ENCODE assay signal across 22 cellular contexts in the genomic region with DNA sequence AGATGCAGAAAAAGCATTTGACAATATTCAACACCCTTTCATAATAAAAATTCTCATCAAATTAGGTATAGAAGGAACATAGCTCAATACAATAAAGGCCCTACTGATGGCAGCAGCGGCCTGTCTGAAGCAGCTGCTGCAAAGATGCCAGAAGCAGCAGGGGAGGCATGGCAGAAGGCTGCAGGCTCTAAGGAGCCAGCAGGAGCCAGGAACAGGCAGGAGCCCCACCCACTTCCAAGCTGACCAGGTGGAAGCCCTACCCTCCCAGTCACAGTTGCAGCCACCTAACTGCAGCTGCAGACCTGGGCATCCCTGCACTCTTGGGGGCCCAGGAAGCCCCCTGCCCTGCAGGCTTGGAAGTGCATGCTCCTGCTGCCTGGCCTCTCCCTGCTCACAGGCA. TPM values are rescaled to one million over a fixed set of nuclear protein-coding genes. Genes with fewer than 3 reads are reported as not detected.
DNase-seq lines count a peak whose midpoint lies in the region; ATAC-seq and TF ChIP-seq lines count a peak whose summit lies in the region.
"Had no signal": no experiment of that assay in that cellular context is flagged by ENCODE, and none has a peak within 500 bp of the region (broad histone marks: within the 10 kb centered on the region; RNA-seq: fewer than 3 reads in every experiment).

No MANE protein-coding gene starts in this region.

- H3K27me3 ChIP-seq in H9 (ENCODE audit: insufficient read depth, low read length) (no peaks in the 10 kb centered on the region), neural cell (ENCODE audit: insufficient read depth, low read depth, low read length) (no peaks in the 10 kb centered on the region)
- H3K27me3 ChIP-seq: BLaER1 treated with 17β-estradiol and CSF1 and Interleukin-3, amounts not matched to agents 10 nM and 100 nM; tibial nerve had no signal

- H2BK20ac ChIP-seq in H9 (ENCODE audit: low read depth, low read length, poor library complexity, severe bottlenecking): no peak overlapping the region

- H3K27me3 Mint-ChIP-seq in H9 (ENCODE audit: low read depth): no peaks in the 10 kb centered on the region

- no peaks in the 10 kb centered on the region; a peak in 2 of 7 replicates for H3K36me3 Mint-ChIP-seq in H9 (ENCODE audit: insufficient read depth in 1 of 3, low read depth in 3 of 3)

- H2BK120ac ChIP-seq in H9 (ENCODE audit: low read depth, low read length, poor library complexity, severe bottlenecking): no peak overlapping the region

- H3K36me3 ChIP-seq in neural cell (ENCODE audit: insufficient read depth, low read length): no peaks in the 10 kb centered on the region
- H3K36me3 ChIP-seq: tibial nerve had no signal

- no peak overlapping the region for H3K18ac ChIP-seq in H9 (ENCODE audit: insufficient read length, low read depth, low read length)

- H4K20me1 ChIP-seq in H9 (ENCODE audit: control insufficient read depth, insufficient read depth, insufficient read length) (no peaks in the 10 kb centered on the region), neural cell (ENCODE audit: insufficient read depth) (no peaks in the 10 kb centered on the region)
- H4K20me1 ChIP-seq: BLaER1 treated with 17β-estradiol and CSF1 and Interleukin-3, amounts not matched to agents 10 nM and 100 nM had no signal

- no peaks in the 10 kb centered on the region for H3K9me2 ChIP-seq in neural cell (ENCODE audit: insufficient read depth, low read length)

- peak; percentile 73 for TF ChIP-seq CTCF in H9 (conservative IDR thresholded peaks at IDR 0.05)
- TF ChIP-seq CTCF in neural cell (IDR thresholded peaks at IDR 0.05; ENCODE audit: poor library complexity, severe bottlenecking): no peak

- DNase-seq in H9: peak; percentile 87
- peak; percentile 8 for DNase-seq in NCI-H69 (lab: John Stamatoyannopoulos, UW)
- peak; percentile 78 for DNase-seq in cerebellar cortex (ENCODE audit: low spot score)
- DNase-seq in NCI-H446 (lab: John Stamatoyannopoulos, UW): no peak
- DNase-seq in SHP77 (lab: John Stamatoyannopoulos, UW): no peak
- DNase-seq: DMS79 treated with DMSO at 0.1 percent for 48 hours; hypothalamus; NCI-H774; nucleus accumbens; Right ventricle myocardium superior; stimulated activated CD4-positive, alpha-beta T cell treated with anti-CD3 and anti-CD28 coated beads, Interleukin-15, amount 100 ng/mL, for 24 hours; stimulated activated naive CD4-positive, alpha-beta T cell treated with Interleukin-2 at 50 U/mL for 16 hours; T-helper 17 cell had no signal

- H3K23me2 ChIP-seq in H9 (ENCODE audit: insufficient read length, low read depth, low read length, poor library complexity, severe bottlenecking): no peaks in the 10 kb centered on the region

- H3K27ac ChIP-seq in H9 (ENCODE audit: insufficient read length, low read depth, low read length): no peak overlapping the region
- no peak overlapping the region for H3K27ac ChIP-seq in neural cell (ENCODE audit: low read length)
- H3K27ac ChIP-seq: BLaER1 treated with 17β-estradiol and CSF1 and Interleukin-3, amounts not matched to agents 10 nM and 100 nM; tibial nerve had no signal

- H3K4ac ChIP-seq in H9 (ENCODE audit: low read depth, low read length): no peak overlapping the region

- H2BK12ac ChIP-seq in H9 (ENCODE audit: insufficient read length, low read depth, low read length): no peak overlapping the region

- peaks cover 6 to 12% of the 10 kb centered on the region in 2 experiments for H3K4me1 Mint-ChIP-seq in H9
- H3K4me1 Mint-ChIP-seq: activated T-helper 17 cell treated with anti-CD3 and anti-CD28 coated beads, Interleukin-2, amount 50 U/mL, for 72 hours had no signal

- TF ChIP-seq RAD21 in neural cell (conservative IDR thresholded peaks at IDR 0.05): peak; percentile 16

- no peak overlapping the region for H2BK15ac ChIP-seq in H9 (ENCODE audit: low read depth, low read length)

- WGBS in H9 (ENCODE audit: extremely low coverage, insufficient read length, low lambda C conversion rate): no CpG with 5 or more reads among the region's 1 CpG

- H4K91ac ChIP-seq in H9 (ENCODE audit: insufficient read length, low read depth, low read length): no peak overlapping the region

- H3K9me3 Mint-ChIP-seq in H9: peaks cover 4 to 5% of the 10 kb centered on the region in 2 experiments; a peak in 4 of 5 replicates

- H3K9me3 ChIP-seq in H9 (ENCODE audit: control insufficient read depth, low read depth, low read length) (no peaks in the 10 kb centered on the region), neural cell (ENCODE audit: low read length) (peaks cover 5% of the 10 kb centered on the region)

- H3K79me1 ChIP-seq in H9 (ENCODE audit: insufficient read depth, low read depth, low read length, poor library complexity, severe bottlenecking): no peaks in the 10 kb centered on the region

- H3T11ph ChIP-seq in H9 (ENCODE audit: low read length): no peak overlapping the region

- no peak overlapping the region for H3K4me3 ChIP-seq in neural cell (ENCODE audit: low read length)
- H3K4me3 ChIP-seq: BLaER1 treated with 17β-estradiol and CSF1 and Interleukin-3, amounts not matched to agents 10 nM and 100 nM; tibial nerve had no signal

- no peak overlapping the region for H4K5ac ChIP-seq in H9 (ENCODE audit: insufficient read length, low read depth, low read length)

- no peak overlapping the region for H3K14ac ChIP-seq in H9 (ENCODE audit: insufficient read depth, low read length)

- H3F3A ChIP-seq in neural cell (ENCODE audit: insufficient read depth, low read length, poor library complexity, severe bottlenecking): no peaks in the 10 kb centered on the region

- no peaks in the 10 kb centered on the region for H3K79me2 ChIP-seq in H9 (ENCODE audit: insufficient read depth, low read length)
- no peaks in the 10 kb centered on the region for H3K79me2 ChIP-seq in neural cell (replicated peaks; ENCODE audit: insufficient read depth, low read length)

- TF ChIP-seq EP300 in neural cell (conservative IDR thresholded peaks at IDR 0.05; ENCODE audit: poor library complexity, severe bottlenecking): no peak

- no peak overlapping the region for H2AK5ac ChIP-seq in H9 (ENCODE audit: insufficient read length, low read length)

- no peak overlapping the region for H3K23ac ChIP-seq in H9 (ENCODE audit: insufficient read length, low read depth, low read length)

- ATAC-seq in GM18868 (IDR thresholded peaks at IDR 0.05; ENCODE audit: unreplicated experiment): no peak
- ATAC-seq: activated CD4-positive, CD25-positive, alpha-beta regulatory T cell treated with anti-CD3 and anti-CD28 coated beads, Interleukin-2, amount 50 U/mL, for 24 hours; activated T-helper 17 cell treated with anti-CD3 and anti-CD28 coated beads, Interleukin-2, amount 50 U/mL, for 72 hours; right cardiac atrium; T-helper 17 cell had no signal

- no peak overlapping the region for H4K8ac ChIP-seq in H9 (replicated peaks; ENCODE audit: insufficient read length, low read depth, low read length)

- H3K56ac ChIP-seq in H9 (ENCODE audit: insufficient read length, low read depth, low read length): no peak overlapping the region

- no peaks in the 10 kb centered on the region for H3K4me1 ChIP-seq in H9 (ENCODE audit: insufficient read depth, low read length)
- H3K4me1 ChIP-seq: tibial nerve had no signal

- H3K4me2 ChIP-seq in H9 (ENCODE audit: insufficient read depth, insufficient read length, low read length) (no peak overlapping the region), neural cell (ENCODE audit: low read length) (no peak overlapping the region)
- H3K4me2 ChIP-seq: BLaER1 treated with 17β-estradiol and CSF1 and Interleukin-3, amounts not matched to agents 10 nM and 100 nM had no signal

- no peak overlapping the region for H3K27ac Mint-ChIP-seq in H9
- H3K27ac Mint-ChIP-seq: activated T-helper 17 cell treated with anti-CD3 and anti-CD28 coated beads, Interleukin-2, amount 50 U/mL, for 72 hours; T-helper 17 cell had no signal

- H3K9ac ChIP-seq in H9 (ENCODE audit: extremely low read depth, insufficient read length, low read length) (no peak overlapping the region), neural cell (ENCODE audit: low read length) (no peak overlapping the region)
- H3K9ac ChIP-seq: BLaER1 treated with 17β-estradiol and CSF1 and Interleukin-3, amounts not matched to agents 10 nM and 100 nM had no signal

- H3K4me3 Mint-ChIP-seq in H9: no peak overlapping the region
- H3K4me3 Mint-ChIP-seq: activated T-helper 17 cell treated with anti-CD3 and anti-CD28 coated beads, Interleukin-2, amount 50 U/mL, for 72 hours; T-helper 17 cell had no signal

- H2BK5ac ChIP-seq in H9 (ENCODE audit: insufficient read length, low read length): no peak overlapping the region

- H2AFZ ChIP-seq in H9 (ENCODE audit: low read length): no peak overlapping the region
- H2AFZ ChIP-seq in neural cell (ENCODE audit: low read depth, low read length): no peak overlapping the region

TF ChIP-seq in neural cell, 6 proteins besides CTCF, POLR2A, EP300 and RAD21 (continues in another document):
- no peak for TF ChIP-seq MXI1 (conservative IDR thresholded peaks at IDR 0.05; ENCODE audit: poor library complexity, severe bottlenecking)
- no peak for TF ChIP-seq SMC3 (conservative IDR thresholded peaks at IDR 0.05; ENCODE audit: poor library complexity)
- no peak for TF ChIP-seq EZH2 (IDR thresholded peaks at IDR 0.05; ENCODE audit: borderline replicate concordance, insufficient read depth, low read length, poor library complexity, severe bottlenecking)
- no peak for TF ChIP-seq TAF1 (IDR thresholded peaks at IDR 0.05; ENCODE audit: low read depth)

RNA-seq across cellular contexts. Expression of gene OR6A2, which starts 18.2 kb away (rescaled TPM):
- total RNA-seq in H9 (2021): 0.33 and 0.35 TPM in 2 replicates
- polyA plus RNA-seq in neural cell: 0.05 TPM in 1 of 2 replicates, not detected in the other
- polyA minus RNA-seq in neural cell: 0.93 and 0.97 TPM in 2 replicates
- total RNA-seq: cardiac septum, Right ventricle myocardium superior, T-helper 17 cell had no signal
- polyA plus RNA-seq: right cardiac atrium had no signal

RNA-seq across cellular contexts. Expression of gene OR10A5, which starts 27.8 kb away (rescaled TPM):
- not detected in 2 replicates for total RNA-seq in H9 (2021)
- not detected in 2 replicates for polyA plus RNA-seq in neural cell
- polyA minus RNA-seq in neural cell: not detected in 2 replicates
- total RNA-seq: activated T-helper 17 cell treated with anti-CD3 and anti-CD28 coated beads, Interleukin-2, amount 50 U/mL, for 72 hours; cardiac septum; mucosa of gallbladder; right cardiac atrium; Right ventricle myocardium superior; T-helper 17 cell; tibial nerve had no signal
- polyA plus RNA-seq: right cardiac atrium had no signal

RNA-seq across cellular contexts. Expression of gene OR2AG1, which starts 34.8 kb away (rescaled TPM):
- not detected in 2 replicates for total RNA-seq in H9 (2021)
- polyA plus RNA-seq in neural cell: not detected in 2 replicates
- polyA minus RNA-seq in neural cell: not detected in 2 replicates
- total RNA-seq: activated T-helper 17 cell treated with anti-CD3 and anti-CD28 coated beads, Interleukin-2, amount 50 U/mL, for 72 hours; cardiac septum; mucosa of gallbladder; right cardiac atrium; Right ventricle myocardium superior; T-helper 17 cell; tibial nerve had no signal
- polyA plus RNA-seq: right cardiac atrium had no signal

RNA-seq across cellular contexts. Expression of gene OR10A2, which starts 45.2 kb away (rescaled TPM):
- not detected in 2 replicates for total RNA-seq in H9 (2021)
- not detected in 2 replicates for polyA plus RNA-seq in neural cell
- not detected in 2 replicates for polyA minus RNA-seq in neural cell
- total RNA-seq: activated T-helper 17 cell treated with anti-CD3 and anti-CD28 coated beads, Interleukin-2, amount 50 U/mL, for 72 hours; cardiac septum; mucosa of gallbladder; right cardiac atrium; Right ventricle myocardium superior; T-helper 17 cell; tibial nerve had no signal
- polyA plus RNA-seq: right cardiac atrium had no signal

RNA-seq across cellular contexts. Expression of gene OR2AG2, which starts 45.9 kb away (rescaled TPM):
- 0.26 and 0.33 TPM in 2 replicates for total RNA-seq in H9 (2021)
- not detected in 2 replicates for polyA plus RNA-seq in neural cell
- polyA minus RNA-seq in neural cell: 0.73 and 0.81 TPM in 2 replicates
- total RNA-seq: cardiac septum, mucosa of gallbladder, right cardiac atrium, Right ventricle myocardium superior, T-helper 17 cell had no signal
- polyA plus RNA-seq: right cardiac atrium had no signal

Comparison
In these comparisons a context has a peak if more than half of its experiments do, and no peak if none do; other contexts are left out.
1. DNase-seq: peak in H9 (single experiment), NCI-H69 (single experiment) and cerebellar cortex (single experiment); none in NCI-H446 (0 of 2) and SHP77 (0 of 2).